ENCODE assay signal across 9 cellular contexts in genomic region chr2:84427235-84428138, GRCh38. TPM values are rescaled to one million over a fixed set of nuclear protein-coding genes. Genes with fewer than 3 reads are reported as not detected.
A peak's percentile ranks its signal among the peaks of the same experiment; 100 is the strongest.
DNase-seq lines count a peak whose midpoint lies in the region; ATAC-seq lines count a peak whose summit lies in the region.
"Had no signal": no experiment of that assay in that cellular context is flagged by ENCODE, and none has a peak within 500 bp of the region (broad histone marks: within the 10 kb centered on the region; RNA-seq: fewer than 3 reads in every experiment).

No MANE protein-coding gene starts in this region.

- no peaks in the 10 kb centered on the region for H3K27me3 Mint-ChIP-seq in activated naive CD8-positive, alpha-beta T cell treated with anti-CD3 and anti-CD28 coated beads for 36 hours

- DNase-seq in activated naive CD8-positive, alpha-beta T cell treated with anti-CD3 and anti-CD28 coated beads for 36 hours: no peak
- DNase-seq in renal cortical epithelial cell (ENCODE audit: low read depth) (peak; percentile 86), UCSD-AML1 (lab: John Stamatoyannopoulos, UW; ENCODE audit: unreplicated experiment) (no peak), NCI-H1694 (lab: John Stamatoyannopoulos, UW) (no peak), cardiac septum (ENCODE audit: low spot score) (no peak)
- DNase-seq: activated T-cell treated with anti-CD3 and anti-CD28 coated beads for 4 hours, SJCRH30 had no signal

- ATAC-seq in GM19023 (IDR thresholded peaks at IDR 0.05; ENCODE audit: unreplicated experiment) (peak; percentile 58), HG02798 (IDR thresholded peaks at IDR 0.05; ENCODE audit: poor library complexity, unreplicated experiment) (peak; percentile 73)

- H3K4me1 Mint-ChIP-seq in activated naive CD8-positive, alpha-beta T cell treated with anti-CD3 and anti-CD28 coated beads for 36 hours: peaks cover 2% of the 10 kb centered on the region

- H3K36me3 Mint-ChIP-seq in activated naive CD8-positive, alpha-beta T cell treated with anti-CD3 and anti-CD28 coated beads for 36 hours: peaks cover 10% of the 10 kb centered on the region

- intact Hi-C loops in cardiac septum (cut with DNase I): no loop called here

- H3K9me3 Mint-ChIP-seq in activated naive CD8-positive, alpha-beta T cell treated with anti-CD3 and anti-CD28 coated beads for 36 hours: no peaks in the 10 kb centered on the region

- H3K4me3 Mint-ChIP-seq in activated naive CD8-positive, alpha-beta T cell treated with anti-CD3 and anti-CD28 coated beads for 36 hours: no peak overlapping the region

- peak overlapping the region; percentile 13 for H3K27ac Mint-ChIP-seq in activated naive CD8-positive, alpha-beta T cell treated with anti-CD3 and anti-CD28 coated beads for 36 hours

RNA-seq across cellular contexts. Expression of gene SUCLG1, which starts 31.6 kb away (rescaled TPM):
- 10 to 100 TPM; 67.1 to 72.8 TPM for total RNA-seq in activated naive CD8-positive, alpha-beta T cell treated with anti-CD3 and anti-CD28 coated beads for 36 hours
- total RNA-seq in renal cortical epithelial cell: 51.2 and 70.1 TPM in 2 replicates
- total RNA-seq in cardiac septum: 216 TPM
